ENCODE assay signal across 8 cellular contexts in genomic region chr21:29434982-29435381, GRCh38.
A peak's percentile ranks its signal among the peaks of the same experiment; 100 is the strongest.
DNase-seq lines count a peak whose midpoint lies in the region; ATAC-seq, FAIRE-seq and TF ChIP-seq lines count a peak whose summit lies in the region.
"Not testable (repeated sequence)": the region's sequence is repeated elsewhere in the genome, so short reads cannot be mapped to it uniquely, and the experiment has no call there.

No MANE protein-coding gene starts in this region.

- H3K4me1 ChIP-seq in OCI-LY3 (ENCODE audit: low read length) = peaks cover 19% of the 10 kb centered on the region
- H3K4me1 ChIP-seq in GM12878 (ENCODE audit: control insufficient read depth, insufficient read depth, low read length) = not testable (repeated sequence)

- not testable (repeated sequence) for ATAC-seq in CD4-positive, alpha-beta T cell (ENCODE audit: poor library complexity); stimulated activated naive CD8-positive, alpha-beta T cell treated with anti-CD3 and anti-CD28 coated beads, Interleukin-15, amount 100 ng/mL, for 72 hours
- ATAC-seq in HG03354 (IDR thresholded peaks at IDR 0.05; ENCODE audit: poor library complexity, severe bottlenecking, unreplicated experiment) (peak; percentile 66), GM12878 (0 out of 3 replicates have a peak, but pooled peaks have one; percentile 29)
- peak; percentile 38 for ATAC-seq in activated T-helper 17 cell treated with anti-CD3 and anti-CD28 coated beads, Interleukin-2, amount 50 U/mL, for 72 hours (replicated peaks)

- not testable (repeated sequence) for H2AFZ ChIP-seq in OCI-LY3 (ENCODE audit: low read depth, low read length); GM12878 (ENCODE audit: control insufficient read depth, low read depth, low read length)

- CTCF ChIA-PET in CD4-positive, alpha-beta T cell (lab: Charles Lee); activated CD4-positive, alpha-beta memory T cell treated with anti-CD3 and anti-CD28 coated beads for 36 hours (lab: Charles Lee); GM12878 (lab: Yijun Ruan, JAX): not testable (repeated sequence)

- intact Hi-C loops in CD4-positive, alpha-beta T cell (cut with DNase I, micrococcal nuclease) = loop anchor here (5.0 kb wide), 2 partner anchors 42 to 138 kb away; partner anchors contain the start of gene BACH1 (in 1 of the 2)
- intact Hi-C loops in activated CD4-positive, alpha-beta memory T cell treated with anti-CD3 and anti-CD28 coated beads for 36 hours (cut with micrococcal nuclease) = loop anchor here (1.0 to 10.0 kb wide), 5 partner anchors 93 to 358 kb away; partner anchors contain the start of gene BACH1
- intact Hi-C loops in GM12878 (cut with micrococcal nuclease; ENCODE audit: unreplicated experiment) = not testable (repeated sequence)

- H3K4me2 ChIP-seq in OCI-LY3 (ENCODE audit: low read length) = peak overlapping the region; percentile 90
- not testable (repeated sequence) for H3K4me2 ChIP-seq in GM12878 (ENCODE audit: control insufficient read depth, insufficient read depth)

- DNase-seq in CD4-positive, alpha-beta T cell; activated CD4-positive, alpha-beta memory T cell treated with anti-CD3 and anti-CD28 coated beads for 36 hours; GM12878 (ENCODE audit: low read depth, low spot score); stimulated activated naive CD8-positive, alpha-beta T cell treated with anti-CD3 and anti-CD28 coated beads, Interleukin-15, amount 100 ng/mL, for 72 hours: not testable (repeated sequence)

- peaks cover 19% of the 10 kb centered on the region for H3K36me3 ChIP-seq in OCI-LY3 (replicated peaks; ENCODE audit: low read depth, low read length)
- H3K36me3 ChIP-seq in GM12878 (ENCODE audit: control insufficient read depth in 2 of 2, insufficient read depth in 2 of 2, low read length in 1 of 2) = not testable (repeated sequence)

- H3K27me3 Mint-ChIP-seq in CD4-positive, alpha-beta T cell; activated CD4-positive, alpha-beta memory T cell treated with anti-CD3 and anti-CD28 coated beads for 36 hours; activated T-helper 17 cell treated with anti-CD3 and anti-CD28 coated beads, Interleukin-2, amount 50 U/mL, for 72 hours; nephron (ENCODE audit: low read depth); stimulated activated naive CD8-positive, alpha-beta T cell treated with anti-CD3 and anti-CD28 coated beads, Interleukin-15, amount 100 ng/mL, for 72 hours: not testable (repeated sequence)

- H3K27ac Mint-ChIP-seq in CD4-positive, alpha-beta T cell = peak overlapping the region; percentile 83
- peak overlapping the region; percentile 64 for H3K27ac Mint-ChIP-seq in activated CD4-positive, alpha-beta memory T cell treated with anti-CD3 and anti-CD28 coated beads for 36 hours
- peak overlapping the region; percentile 84 for H3K27ac Mint-ChIP-seq in activated T-helper 17 cell treated with anti-CD3 and anti-CD28 coated beads, Interleukin-2, amount 50 U/mL, for 72 hours
- peak overlapping the region in 2 of 3 experiments; percentile 88 to 93 for H3K27ac Mint-ChIP-seq in nephron
- H3K27ac Mint-ChIP-seq in stimulated activated naive CD8-positive, alpha-beta T cell treated with anti-CD3 and anti-CD28 coated beads, Interleukin-15, amount 100 ng/mL, for 72 hours = peak overlapping the region in 1 of 2 donors; percentile 90

- H3K4me1 Mint-ChIP-seq in CD4-positive, alpha-beta T cell (ENCODE audit: low read depth) = peaks cover 45% of the 10 kb centered on the region
- peaks cover 36% of the 10 kb centered on the region for H3K4me1 Mint-ChIP-seq in activated CD4-positive, alpha-beta memory T cell treated with anti-CD3 and anti-CD28 coated beads for 36 hours (ENCODE audit: low read depth)
- peaks cover 19% of the 10 kb centered on the region for H3K4me1 Mint-ChIP-seq in activated T-helper 17 cell treated with anti-CD3 and anti-CD28 coated beads, Interleukin-2, amount 50 U/mL, for 72 hours
- peaks cover 37% of the 10 kb centered on the region for H3K4me1 Mint-ChIP-seq in nephron
- H3K4me1 Mint-ChIP-seq in stimulated activated naive CD8-positive, alpha-beta T cell treated with anti-CD3 and anti-CD28 coated beads, Interleukin-15, amount 100 ng/mL, for 72 hours = peaks cover 41% of the 10 kb centered on the region

- TF ChIP-seq CTCF in CD4-positive, alpha-beta T cell (IDR thresholded peaks at IDR 0.05); OCI-LY3 (IDR thresholded peaks at IDR 0.05; ENCODE audit: low read depth, low read length); GM12878 (IDR thresholded peaks at IDR 0.05 in 2 of 3, conservative IDR thresholded peaks at IDR 0.05 in 1 of 3; ENCODE audit: control insufficient read depth in 2 of 3, extremely low read depth in 1 of 3, insufficient read depth in 1 of 3, low read depth in 3 of 3, low read length in 3 of 3); nephron (IDR thresholded peaks at IDR 0.05; ENCODE audit: unreplicated experiment in 3 of 3): not testable (repeated sequence)

- H3K9me3 ChIP-seq in CD4-positive, alpha-beta T cell (ENCODE audit: control insufficient read depth, low read length); OCI-LY3 (ENCODE audit: insufficient read depth, low read length); GM12878 (replicated peaks; ENCODE audit: control insufficient read depth, insufficient read depth, low read length): not testable (repeated sequence)

- not testable (repeated sequence) for H3K9me3 Mint-ChIP-seq in CD4-positive, alpha-beta T cell; activated CD4-positive, alpha-beta memory T cell treated with anti-CD3 and anti-CD28 coated beads for 36 hours; activated T-helper 17 cell treated with anti-CD3 and anti-CD28 coated beads, Interleukin-2, amount 50 U/mL, for 72 hours; nephron; stimulated activated naive CD8-positive, alpha-beta T cell treated with anti-CD3 and anti-CD28 coated beads, Interleukin-15, amount 100 ng/mL, for 72 hours

- not testable (repeated sequence) for H3K27me3 ChIP-seq in CD4-positive, alpha-beta T cell (ENCODE audit: control insufficient read depth, insufficient read depth, low read length); OCI-LY3 (ENCODE audit: low read depth, low read length); GM12878 (replicated peaks in 1 of 2; ENCODE audit: control insufficient read depth in 2 of 2, insufficient read depth in 2 of 2, low read length in 1 of 2)

- H3K9ac ChIP-seq in OCI-LY3 (ENCODE audit: low read length) = peak overlapping the region; percentile 67; the same call in 1 of the 2 replicates
- H3K9ac ChIP-seq in GM12878 (ENCODE audit: control insufficient read depth, insufficient read depth, low read length) = not testable (repeated sequence)

- WGBS in GM12878 (ENCODE audit: insufficient coverage, insufficient replicate concordance, low lambda C conversion rate, missing lambda C conversion rate) = 100% methylated on average over 2 of the region's 2 CpGs

- in situ Hi-C loops in GM12878 (cut with MboI) = not testable (repeated sequence)

- not testable (repeated sequence) for H3K36me3 Mint-ChIP-seq in CD4-positive, alpha-beta T cell (ENCODE audit: low read depth); activated CD4-positive, alpha-beta memory T cell treated with anti-CD3 and anti-CD28 coated beads for 36 hours; activated T-helper 17 cell treated with anti-CD3 and anti-CD28 coated beads, Interleukin-2, amount 50 U/mL, for 72 hours (ENCODE audit: low read depth); nephron (ENCODE audit: low read depth)

- TF ChIP-seq EP300 in GM12878 (IDR thresholded peaks at IDR 0.05; ENCODE audit: borderline replicate concordance in 1 of 2, control insufficient read depth in 1 of 2, low read depth in 2 of 2, low read length in 2 of 2) = not testable (repeated sequence)

- H3K4me3 Mint-ChIP-seq in CD4-positive, alpha-beta T cell = peak overlapping the region; percentile 59
- peak overlapping the region; percentile 61 for H3K4me3 Mint-ChIP-seq in activated CD4-positive, alpha-beta memory T cell treated with anti-CD3 and anti-CD28 coated beads for 36 hours
- H3K4me3 Mint-ChIP-seq in activated T-helper 17 cell treated with anti-CD3 and anti-CD28 coated beads, Interleukin-2, amount 50 U/mL, for 72 hours = peak overlapping the region; percentile 68
- H3K4me3 Mint-ChIP-seq in nephron = not testable (repeated sequence)
- H3K4me3 Mint-ChIP-seq in stimulated activated naive CD8-positive, alpha-beta T cell treated with anti-CD3 and anti-CD28 coated beads, Interleukin-15, amount 100 ng/mL, for 72 hours = peak overlapping the region; percentile 63 to 76

- RAD21 ChIA-PET in GM12878 (lab: Charles Lee; ENCODE audit: unreplicated experiment) = not testable (repeated sequence)

- H3K27ac ChIP-seq in CD4-positive, alpha-beta T cell (ENCODE audit: low read depth, low read length); GM12878 (ENCODE audit: control insufficient read depth, insufficient read depth): not testable (repeated sequence)
- peak overlapping the region; percentile 73 for H3K27ac ChIP-seq in OCI-LY3 (ENCODE audit: low read length)

- not testable (repeated sequence) for TF ChIP-seq POLR2A in GM12878 (IDR thresholded peaks at IDR 0.05; ENCODE audit: low read depth, low read length)

- H4K20me1 ChIP-seq in OCI-LY3 (ENCODE audit: insufficient read depth, low read length); GM12878 (ENCODE audit: control insufficient read depth, insufficient read depth): not testable (repeated sequence)

- H3K4me3 ChIP-seq in OCI-LY3 (ENCODE audit: low read length) = peak overlapping the region; percentile 73
- H3K4me3 ChIP-seq in GM12878 = not testable (repeated sequence)

- peaks cover 13% of the 10 kb centered on the region for H3K79me2 ChIP-seq in OCI-LY3 (ENCODE audit: low read length)
- H3K79me2 ChIP-seq in GM12878 (ENCODE audit: control insufficient read depth, insufficient read depth, low read length) = not testable (repeated sequence)

- BruUV-seq in GM12878 (replicated peaks; lab: Mats Ljungman, UMichigan) = not testable (repeated sequence)

- not testable (repeated sequence) for TF ChIP-seq RAD21 in GM12878 (IDR thresholded peaks at IDR 0.05; ENCODE audit: insufficient read depth, low read depth, low read length)

- not testable (repeated sequence) for FAIRE-seq in GM12878 (lab: Jason Lieb, UNC)

- SMC1A ChIA-PET in GM12878 (lab: Charles Lee; ENCODE audit: uncharacterized antibody, unreplicated experiment) = not testable (repeated sequence)

- POLR2A ChIA-PET in CD4-positive, alpha-beta T cell (lab: Charles Lee) = interaction anchor here (3.3 kb wide), 1 partner anchor 15 kb away, joined by 41 read pairs; no protein-coding TSS in a partner anchor
- POLR2A ChIA-PET in activated CD4-positive, alpha-beta memory T cell treated with anti-CD3 and anti-CD28 coated beads for 36 hours (lab: Charles Lee); GM12878 (lab: Charles Lee): not testable (repeated sequence)
